In genomic region chr6:169416249-169416648, GRCh38 we compare ENCODE assay signal across 21 cellular contexts.
"Had no signal": no experiment of that assay in that cellular context is flagged by ENCODE, and none has a peak within 500 bp of the region (broad histone marks: within the 10 kb centered on the region; RNA-seq: fewer than 3 reads in every experiment).

No MANE protein-coding gene starts in this region.

- H3K36me3 ChIP-seq: breast epithelium had no signal

- H3K9ac ChIP-seq: KMS-11 had no signal

- H3K27ac ChIP-seq: KMS-11, SK-N-MC, VCaP had no signal

- H3K27me3 ChIP-seq: breast epithelium had no signal

- H3K4me2 ChIP-seq: KMS-11 had no signal

- H3K4me1 ChIP-seq: breast epithelium had no signal

- DNase-seq: activated CD4-positive, alpha-beta memory T cell treated with anti-CD3 and anti-CD28 coated beads, Interleukin-2, amount 10 ng/mL, durations not matched to agents 7 days and 5 days; activated CD4-positive, alpha-beta T cell treated with anti-CD3 and anti-CD28 coated beads, Interleukin-2, amount 10 ng/mL, durations not matched to agents 7 days and 5 days; activated CD4-positive, CD25-positive, alpha-beta regulatory T cell; activated naive CD4-positive, alpha-beta T cell treated with anti-CD3 and anti-CD28 coated beads, Interleukin-2, amount 50 U/mL, for 16 hours; activated naive CD8-positive, alpha-beta T cell treated with anti-CD3 and anti-CD28 coated beads, Interleukin-2, amount 10 ng/mL, durations not matched to agents 7 days and 5 days; activated T-cell treated with anti-CD3 and anti-CD28 coated beads, Interleukin-2, amount 50 U/mL, for 72 hours; aorta; NCI-H1092; NCI-H1417; NCI-H1930; NCI-H2171; NCI-H2227 treated with DMSO at 0.1 percent for 48 hours; NCI-H446 treated with DMSO at 0.1 percent for 48 hours; NCI-H524 treated with DMSO at 0.1 percent for 48 hours; NCI-H82; T-helper 1 cell had no signal

- ATAC-seq: activated T-cell treated with anti-CD3 and anti-CD28 coated beads, Interleukin-2, amount 50 U/mL, for 72 hours; Right ventricle myocardium inferior had no signal

- H3K4me3 ChIP-seq: breast epithelium, SK-N-MC had no signal
